Comparison of ENCODE assay signal across 28 cellular contexts in genomic region chr11:1175461-1176223, GRCh38. TPM values are rescaled to one million over a fixed set of nuclear protein-coding genes. Genes with fewer than 3 reads are reported as not detected.
"Had no signal": no experiment of that assay in that cellular context is flagged by ENCODE, and none has a peak within 500 bp of the region (broad histone marks: within the 10 kb centered on the region; RNA-seq: fewer than 3 reads in every experiment).

No MANE protein-coding gene starts in this region.

- H3K36me3 Mint-ChIP-seq: activated naive CD4-positive, alpha-beta T cell treated with anti-CD3 and anti-CD28 coated beads, Interleukin-2, amount 10 ng/mL, durations not matched to agents 7 days and 5 days; T-cell had no signal

- H3K9me3 ChIP-seq: ascending aorta, body of pancreas, Peyer's patch had no signal

- H3K27ac Mint-ChIP-seq: activated B cell treated with CpG ODN at 0.5 μM for 24 hours; activated CD4-positive, alpha-beta memory T cell treated with anti-CD3 and anti-CD28 coated beads, Interleukin-2, amount 10 ng/mL, durations not matched to agents 7 days and 5 days; activated naive CD4-positive, alpha-beta T cell treated with anti-CD3 and anti-CD28 coated beads, Interleukin-2, amount 10 ng/mL, durations not matched to agents 7 days and 5 days; activated naive CD8-positive, alpha-beta T cell treated with anti-CD3 and anti-CD28 coated beads, Interleukin-2, amount 50 U/mL, for 24 hours; activated T-helper 2 cell treated with anti-CD3 and anti-CD28 coated beads, Interferon-gamma antibody, Interleukin-2, Interleukin-4, amounts not matched to agents 10 μg/mL and 5 μg/mL and 100 μg/mL, durations not matched to agents 14 hours and 24 hours and 36 hours; T-cell had no signal

- H3K4me1 ChIP-seq: ascending aorta, body of pancreas, Peyer's patch had no signal

- H3K4me3 ChIP-seq: ascending aorta, body of pancreas, Peyer's patch had no signal

- H3K27ac ChIP-seq: ascending aorta, body of pancreas, Peyer's patch, RWPE1 had no signal

- ATAC-seq: activated naive CD8-positive, alpha-beta T cell treated with anti-CD3 and anti-CD28 coated beads, Interleukin-2, amount 50 U/mL, for 24 hours; body of pancreas; T-cell had no signal

- FAIRE-seq: bronchial epithelial cell, TTC549 had no signal

- H3K27me3 ChIP-seq: ascending aorta, body of pancreas, Peyer's patch had no signal

- DNase-seq: activated B cell treated with CpG ODN at 0.5 μM for 24 hours; activated CD4-positive, alpha-beta memory T cell treated with anti-CD3 and anti-CD28 coated beads, Interleukin-2, amount 10 ng/mL, durations not matched to agents 7 days and 5 days; activated CD4-positive, alpha-beta T cell treated with anti-CD3 and anti-CD28 coated beads, Interleukin-2, amount 50 U/mL, for 1 hour; activated gamma-delta T cell treated with Interleukin-2 at 50 U/mL for 16 hours; activated naive CD4-positive, alpha-beta T cell treated with anti-CD3 and anti-CD28 coated beads, Interleukin-2, amount 10 ng/mL, durations not matched to agents 7 days and 5 days; activated naive CD8-positive, alpha-beta T cell treated with anti-CD3 and anti-CD28 coated beads, Interleukin-2, amount 50 U/mL, for 24 hours; activated T-cell treated with anti-CD3 and anti-CD28 coated beads for 4 hours; activated T-cell treated with anti-CD3 and anti-CD28 coated beads, Interleukin-2, amount 50 U/mL, for 48 hours; amniotic stem cell; body of pancreas; MM.1S; NCI-H1105 treated with DMSO at 0.1 percent for 48 hours; NCI-H1436 treated with DMSO at 0.1 percent for 48 hours; NCI-H187; NCI-H2081; NCI-H446; NCI-H524; Peyer's patch; SHP77 treated with DMSO at 0.1 percent for 48 hours; T-cell; T-helper 2 cell; T1000 had no signal

- H3K36me3 ChIP-seq: ascending aorta, Peyer's patch had no signal

RNA-seq across cellular contexts. Expression of gene MUC5AC, which starts 17.9 kb away (rescaled TPM):
- total RNA-seq: activated B cell treated with CpG ODN at 0.5 μM for 24 hours; activated CD4-positive, alpha-beta memory T cell treated with anti-CD3 and anti-CD28 coated beads, Interleukin-2, amount 10 ng/mL, durations not matched to agents 7 days and 5 days; activated CD8-positive, alpha-beta memory T cell treated with anti-CD3 and anti-CD28 coated beads for 36 hours; activated T-helper 2 cell treated with anti-CD3 and anti-CD28 coated beads, Interferon-gamma antibody, Interleukin-2, Interleukin-4, amounts not matched to agents 10 μg/mL and 5 μg/mL and 100 μg/mL, durations not matched to agents 14 hours and 24 hours and 36 hours; Peyer's patch had no signal

RNA-seq across cellular contexts. Expression of gene MUC5B, which starts 47.2 kb away (rescaled TPM):
- total RNA-seq: activated B cell treated with CpG ODN at 0.5 μM for 24 hours; activated CD4-positive, alpha-beta memory T cell treated with anti-CD3 and anti-CD28 coated beads, Interleukin-2, amount 10 ng/mL, durations not matched to agents 7 days and 5 days; activated CD8-positive, alpha-beta memory T cell treated with anti-CD3 and anti-CD28 coated beads for 36 hours; activated T-helper 2 cell treated with anti-CD3 and anti-CD28 coated beads, Interferon-gamma antibody, Interleukin-2, Interleukin-4, amounts not matched to agents 10 μg/mL and 5 μg/mL and 100 μg/mL, durations not matched to agents 14 hours and 24 hours and 36 hours; bronchial epithelial cell had no signal
